ENCODE assay signal across 21 cellular contexts in genomic region chr14:73973497-73973896, GRCh38. TPM values are rescaled to one million over a fixed set of nuclear protein-coding genes. Genes with fewer than 3 reads are reported as not detected.
DNase-seq lines count a peak whose midpoint lies in the region; ATAC-seq, FAIRE-seq and TF ChIP-seq lines count a peak whose summit lies in the region.
"Had no signal": no experiment of that assay in that cellular context is flagged by ENCODE, and none has a peak within 500 bp of the region (broad histone marks: within the 10 kb centered on the region; RNA-seq: fewer than 3 reads in every experiment).

No MANE protein-coding gene starts in this region.

- H3K27ac ChIP-seq in A673 (ENCODE audit: low read depth, low read length, poor library complexity, severe bottlenecking) (no peak overlapping the region), adrenal gland (no peak overlapping the region)
- H3K27ac ChIP-seq: body of pancreas, testis had no signal

- H3K27me3 ChIP-seq in A673 (replicated peaks; ENCODE audit: insufficient read depth, low read depth, low read length, poor library complexity) (no peaks in the 10 kb centered on the region), adrenal gland (no peaks in the 10 kb centered on the region)
- H3K27me3 ChIP-seq: body of pancreas, testis had no signal

- no peak for TF ChIP-seq POLR2A in adrenal gland (IDR thresholded peaks at IDR 0.05)

- peak; percentile 9 for ATAC-seq in mucosa of descending colon
- ATAC-seq: activated CD8-positive, alpha-beta T cell treated with anti-CD3 and anti-CD28 coated beads for 36 hours; body of pancreas; naive thymus-derived CD8-positive, alpha-beta T cell had no signal

- no peak overlapping the region for H3K4me3 ChIP-seq in A673 (ENCODE audit: low read depth, low read length, poor library complexity, severe bottlenecking)
- no peak overlapping the region for H3K4me3 ChIP-seq in mucosa of descending colon
- H3K4me3 ChIP-seq in adrenal gland = no peak overlapping the region
- H3K4me3 ChIP-seq: body of pancreas, testis had no signal

- no TSS peak for BruUV-seq in A673 (replicated peaks; lab: Mats Ljungman, UMichigan)

- 62 to 79% (median 67%) methylated on average over 2 of the region's 2 CpGs for WGBS in adrenal gland, 4 donors

- POLR2A ChIA-PET in A673 (lab: Charles Lee; ENCODE audit: low non-redundant PET) = no interaction called here

- TF ChIP-seq CTCF in A673 (conservative IDR thresholded peaks at IDR 0.05; ENCODE audit: low read depth, low read length) = no peak
- TF ChIP-seq CTCF in mucosa of descending colon (IDR thresholded peaks at IDR 0.05) = no peak
- TF ChIP-seq CTCF in adrenal gland (IDR thresholded peaks at IDR 0.05) = no peak

- H3K4me1 ChIP-seq in A673 (ENCODE audit: insufficient read depth, low read length, poor library complexity, severe bottlenecking) (no peaks in the 10 kb centered on the region), mucosa of descending colon (ENCODE audit: low read depth) (no peaks in the 10 kb centered on the region), adrenal gland (replicated peaks in 1 of 2) (no peaks in the 10 kb centered on the region)
- H3K4me1 ChIP-seq: body of pancreas, testis had no signal

- intact Hi-C loops in A673 (cut with micrococcal nuclease; ENCODE audit: unreplicated experiment) = no loop called here
- intact Hi-C loops in mucosa of descending colon (cut with DNase I, micrococcal nuclease) = no loop called here
- intact Hi-C loops in adrenal gland (cut with DNase I) = no loop called here

- H3K36me3 ChIP-seq in A673 (ENCODE audit: insufficient read depth, low read length, poor library complexity, severe bottlenecking) = no peaks in the 10 kb centered on the region
- H3K36me3 ChIP-seq in mucosa of descending colon (ENCODE audit: low read depth) = peaks cover 11% of the 10 kb centered on the region
- peaks cover 0 to 17% of the 10 kb centered on the region in 2 donors for H3K36me3 ChIP-seq in adrenal gland (replicated peaks in 1 of 2)

- CTCF ChIA-PET in A673 (lab: Charles Lee) = no interaction called here

- DNase-seq in A673 (ENCODE audit: low spot score) (peak; percentile 28), HTR-8/SVneo (ENCODE audit: insufficient read length, low spot score) (no peak), NCI-H345 (lab: John Stamatoyannopoulos, UW) (peak; percentile 20), mucosa of descending colon (no peak), DMS153 (lab: John Stamatoyannopoulos, UW) (no peak), adrenal gland (no peak), NCI-H446 treated with DMSO at 0.1 percent for 48 hours (lab: John Stamatoyannopoulos, UW) (no peak)
- DNase-seq: activated CD4-positive, CD25-positive, alpha-beta regulatory T cell treated with anti-CD3 and anti-CD28 coated beads, Interleukin-2, amount 50 U/mL, for 72 hours; activated CD8-positive, alpha-beta T cell treated with anti-CD3 and anti-CD28 coated beads for 36 hours; activated effector memory CD4-positive, alpha-beta T cell treated with anti-CD3 and anti-CD28 coated beads, Interleukin-2, amount 50 U/mL, for 16 hours; activated T-cell treated with anti-CD3 and anti-CD28 coated beads for 4 hours; body of pancreas; head of caudate nucleus; naive thymus-derived CD8-positive, alpha-beta T cell; NCI-H1436; stimulated activated CD4-positive, alpha-beta T cell treated with anti-CD3 and anti-CD28 coated beads, Interleukin-4, amount 100 ng/mL, for 24 hours; stimulated activated naive CD4-positive, alpha-beta T cell; testis had no signal

- H3K9me3 ChIP-seq in A673 (ENCODE audit: low read depth, low read length, poor library complexity, severe bottlenecking) = no peaks in the 10 kb centered on the region
- no peaks in the 10 kb centered on the region for H3K9me3 ChIP-seq in mucosa of descending colon
- no peaks in the 10 kb centered on the region for H3K9me3 ChIP-seq in adrenal gland (replicated peaks in 1 of 3)
- H3K9me3 ChIP-seq: body of pancreas, testis had no signal

- FAIRE-seq in HTR-8/SVneo (lab: Jason Lieb, UNC) = peak; percentile 90
- FAIRE-seq: D721Med, G401.6, TTC549 had no signal

RNA-seq across cellular contexts. Expression of gene COQ6, which starts 23.4 kb away (rescaled TPM):
- 23.7 and 24.5 TPM in 2 replicates for total RNA-seq in A673 (2021)
- total RNA-seq in mucosa of descending colon = 10 to 100 TPM; 18.9 to 20.6 (median 20.5) TPM
- 100 to 1,000 TPM in 1 of 8 donors, 10 to 100 TPM in 7; 51.1 to 144 (median 70.1) TPM for total RNA-seq in adrenal gland
- 10 to 100 TPM; 37.4 to 63.7 (median 54.2) TPM for polyA plus RNA-seq in adrenal gland

RNA-seq across cellular contexts. Expression of gene FAM161B, which starts 23.6 kb away (rescaled TPM):
- total RNA-seq in A673 (2021) = 1.7 and 1.9 TPM in 2 replicates
- 1 to 10 TPM; 4.0 to 6.8 (median 6.2) TPM for total RNA-seq in mucosa of descending colon
- total RNA-seq in adrenal gland = 10 to 100 TPM in 6 of 8 donors, 1 to 10 TPM in 2; 7.2 to 25.2 (median 12.8) TPM
- 10 to 100 TPM in 1 of 3 donors, 1 to 10 TPM in 2; 4.1 to 11.1 (median 5.2) TPM for polyA plus RNA-seq in adrenal gland

RNA-seq across cellular contexts. Expression of gene ENTPD5, which starts 45.6 kb away (rescaled TPM):
- total RNA-seq in A673 (2021) = 14.6 and 15.4 TPM in 2 replicates
- 100 to 1,000 TPM in 2 of 3 donors, 10 to 100 TPM in 1; 79.9 to 296 (median 153) TPM for total RNA-seq in mucosa of descending colon
- 10 to 100 TPM in 7 of 8 donors, 1 to 10 TPM in 1; 9.8 to 18.5 (median 14.7) TPM for total RNA-seq in adrenal gland
- polyA plus RNA-seq in adrenal gland = 10 to 100 TPM in 1 of 3 donors, 1 to 10 TPM in 2; 6.5 to 14.9 (median 9.5) TPM

RNA-seq across cellular contexts. Expression of gene BBOF1, which starts 45.7 kb away (rescaled TPM):
- total RNA-seq in A673 (2021) (1.6 and 3.2 TPM in 2 replicates), mucosa of descending colon (1 to 10 TPM; 3.9 to 6.8 (median 4.1) TPM), adrenal gland (10 to 100 TPM in 1 of 8 donors, 1 to 10 TPM in 7; 1.4 to 29.3 (median 3.3) TPM)
- polyA plus RNA-seq in adrenal gland = 10 to 100 TPM in 1 of 3 donors, 1 to 10 TPM in 2; 4.8 to 13.4 (median 7.9) TPM

Comparison
In these comparisons a context has a peak if more than half of its experiments do, and no peak if none do; other contexts are left out.
1. DNase-seq: peak in A673 (single experiment) and NCI-H345 (single experiment); none in HTR-8/SVneo (single experiment), mucosa of descending colon (0 of 3), DMS153 (single experiment), adrenal gland (0 of 7) and NCI-H446 treated with DMSO at 0.1 percent for 48 hours (single experiment).